Comparison of ENCODE assay signal across 1 cellular context in genomic region chr2:152718047-152718908, GRCh38.
TF ChIP-seq lines count a peak whose summit lies in the region.

TSS of gene ARL6IP6 (plus strand) at chr2:152718620. CDS start at chr2:152718625, 5 bp downstream.

TF ChIP-seq in K562, 482 proteins besides CTCF, POLR2A, EP300 and RAD21 (continued from another document and continues in another):
- TF ChIP-seq ZNF609 (CRISPR knock-in tag; IDR thresholded peaks at IDR 0.05; ENCODE audit: borderline replicate concordance) = 0 out of 2 replicates have a peak, but pooled peaks have one; percentile 33
- TF ChIP-seq FOXJ3 (CRISPR knock-in tag; IDR thresholded peaks at IDR 0.05) = no peak
- no peak for TF ChIP-seq TAF15 (IDR thresholded peaks at IDR 0.05; ENCODE audit: low read depth, low read length)
- no peak for TF ChIP-seq ZKSCAN8 (CRISPR knock-in tag; IDR thresholded peaks at IDR 0.05)
- TF ChIP-seq ZNF133 (CRISPR knock-in tag; IDR thresholded peaks at IDR 0.05) = no peak
- TF ChIP-seq IRF2 (CRISPR knock-in tag; IDR thresholded peaks at IDR 0.05) = no peak
- TF ChIP-seq POLR2H (tag; IDR thresholded peaks at IDR 0.05; ENCODE audit: low read depth) = peak; percentile 91
- TF ChIP-seq EZH2 (IDR thresholded peaks at IDR 0.05; ENCODE audit: borderline replicate concordance, low read depth, low read length) = no peak
- no peak for TF ChIP-seq ZFP30 (CRISPR knock-in tag; IDR thresholded peaks at IDR 0.05; ENCODE audit: borderline replicate concordance)
- TF ChIP-seq SIN3A (IDR thresholded peaks at IDR 0.05; ENCODE audit: borderline replicate concordance in 2 of 2, control insufficient read depth in 1 of 2, low read depth in 2 of 2, low read length in 2 of 2) = peak; percentile 54 to 85; a peak in 3 of 4 replicates
- TF ChIP-seq ZC3H4 (CRISPR knock-in tag; IDR thresholded peaks at IDR 0.05; ENCODE audit: borderline replicate concordance) = no peak
- peak; percentile 81 for TF ChIP-seq ARID1B (IDR thresholded peaks at IDR 0.05)
- no peak for TF ChIP-seq CSDE1 (IDR thresholded peaks at IDR 0.05)
- peak; percentile 87 for TF ChIP-seq CXXC5 (CRISPR knock-in tag; IDR thresholded peaks at IDR 0.05)
- TF ChIP-seq E2F4 (CRISPR knock-in tag; IDR thresholded peaks at IDR 0.05; ENCODE audit: low read depth) = peak; percentile 87; the same call in 1 of the 2 replicates
- 0 out of 2 replicates have a peak, but pooled peaks have one; percentile 17 for TF ChIP-seq CHCHD3 (CRISPR knock-in tag; IDR thresholded peaks at IDR 0.05)
- TF ChIP-seq ZNF282 (CRISPR knock-in tag; IDR thresholded peaks at IDR 0.05) = 0 out of 2 replicates have a peak, but pooled peaks have one; percentile 23
- TF ChIP-seq ETV5 (CRISPR knock-in tag; IDR thresholded peaks at IDR 0.05; ENCODE audit: low read depth) = peak; percentile 46; the same call in 1 of the 2 replicates
- TF ChIP-seq PRDM10 (IDR thresholded peaks at IDR 0.05; ENCODE audit: partially characterized antibody) = peak; percentile 100
- TF ChIP-seq U2AF1 (optimal IDR thresholded peaks at IDR 0.05; ENCODE audit: low read depth, low read length) = peak; percentile 68
- no peak for TF ChIP-seq ZNF143 (CRISPR knock-in tag; IDR thresholded peaks at IDR 0.05)
- no peak for TF ChIP-seq RCOR1 (IDR thresholded peaks at IDR 0.05; ENCODE audit: borderline replicate concordance in 1 of 2, low read depth in 2 of 2, low read length in 2 of 2)
- TF ChIP-seq ATF6 (CRISPR knock-in tag; IDR thresholded peaks at IDR 0.05) = peak; percentile 87; the same call in 1 of the 2 replicates
- TF ChIP-seq FOXA1 (IDR thresholded peaks at IDR 0.05; ENCODE audit: borderline replicate concordance) = no peak
- 0 out of 2 replicates have a peak, but pooled peaks have one; percentile 41 for TF ChIP-seq TRIM28 (IDR thresholded peaks at IDR 0.05)
- TF ChIP-seq ZNF197 (CRISPR knock-in tag; IDR thresholded peaks at IDR 0.05; ENCODE audit: low read depth) = no peak
- TF ChIP-seq ZNF699 (CRISPR knock-in tag; IDR thresholded peaks at IDR 0.05; ENCODE audit: insufficient replicate concordance) = no peak
- TF ChIP-seq CREB5 (CRISPR knock-in tag; IDR thresholded peaks at IDR 0.05) = 0 out of 2 replicates have a peak, but pooled peaks have one; percentile 50
- TF ChIP-seq ATF4 (CRISPR knock-in tag; IDR thresholded peaks at IDR 0.05) = no peak; the same call in 1 of the 2 replicates
- peak; percentile 76 for TF ChIP-seq L3MBTL2 (IDR thresholded peaks at IDR 0.05)
- TF ChIP-seq ELF1 (tag; IDR thresholded peaks at IDR 0.05) = no peak; the same call in 1 of the 2 replicates
- TF ChIP-seq GABPB2 (CRISPR knock-in tag; conservative IDR thresholded peaks at IDR 0.05) = peak; percentile 66; the same call in 1 of the 2 replicates
- TF ChIP-seq MTA2 (IDR thresholded peaks at IDR 0.05; ENCODE audit: low read depth) = peak; percentile 43
- TF ChIP-seq RFX1 (IDR thresholded peaks at IDR 0.05) = no peak
- peak; percentile 21; the same call in 1 of the 2 replicates for TF ChIP-seq KHSRP (IDR thresholded peaks at IDR 0.05)
- no peak for TF ChIP-seq ZNF280B (CRISPR knock-in tag; IDR thresholded peaks at IDR 0.05)
- TF ChIP-seq ZNF280A (IDR thresholded peaks at IDR 0.05; ENCODE audit: low read depth, partially characterized antibody) = no peak
- 0 out of 2 replicates have a peak, but pooled peaks have one; percentile 11 for TF ChIP-seq DEAF1 (CRISPR knock-in tag; IDR thresholded peaks at IDR 0.05)
